14 cellular contexts compared by ENCODE assay signal in genomic region chr2:191759200-191759507, GRCh38.
DNase-seq lines count a peak whose midpoint lies in the region; ATAC-seq, FAIRE-seq and TF ChIP-seq lines count a peak whose summit lies in the region.
"Had no signal": no experiment of that assay in that cellular context is flagged by ENCODE, and none has a peak within 500 bp of the region (broad histone marks: within the 10 kb centered on the region; RNA-seq: fewer than 3 reads in every experiment).

No MANE protein-coding gene starts in this region.

- no peak for TF ChIP-seq RAD21 in A549 (conservative IDR thresholded peaks at IDR 0.05 in 1 of 2, IDR thresholded peaks at IDR 0.05 in 1 of 2)

- H3K36me3 Mint-ChIP-seq in dendritic cell treated with granulocyte-macrophage colony-stimulating factor and Interleukin-4, amounts not matched to agents 40 ng/mL and 50 ng/mL, for 4 days (ENCODE audit: low read depth), result no peaks in the 10 kb centered on the region
- no peaks in the 10 kb centered on the region for H3K36me3 Mint-ChIP-seq in activated CD4-positive, alpha-beta T cell treated with anti-CD3 and anti-CD28 coated beads, Interleukin-2, amount 10 ng/mL, durations not matched to agents 24 days and 14 days (ENCODE audit: low read depth)
- H3K36me3 Mint-ChIP-seq: CD4-positive, alpha-beta memory T cell had no signal

- H3K9me2 ChIP-seq in MM.1S (replicated peaks; ENCODE audit: insufficient read depth, low read length), result no peaks in the 10 kb centered on the region

- FAIRE-seq in A549 (lab: Jason Lieb, UNC) (no peak), small intestine (lab: Jason Lieb, UNC) (no peak)

- no peak overlapping the region for H3K4me3 Mint-ChIP-seq in dendritic cell treated with granulocyte-macrophage colony-stimulating factor and Interleukin-4, amounts not matched to agents 40 ng/mL and 50 ng/mL, for 4 days
- no peak overlapping the region for H3K4me3 Mint-ChIP-seq in activated CD4-positive, alpha-beta T cell treated with anti-CD3 and anti-CD28 coated beads, Interleukin-2, amount 10 ng/mL, durations not matched to agents 24 days and 14 days
- H3K4me3 Mint-ChIP-seq: nephron had no signal

- H3K27me3 ChIP-seq in MM.1S (replicated peaks; ENCODE audit: insufficient read depth, low read length), result no peaks in the 10 kb centered on the region
- H3K27me3 ChIP-seq in small intestine (ENCODE audit: control insufficient read depth in 2 of 2, insufficient read depth in 2 of 2, low read length in 2 of 2), result no peaks in the 10 kb centered on the region
- no peaks in the 10 kb centered on the region for H3K27me3 ChIP-seq in gastroesophageal sphincter
- H3K27me3 ChIP-seq: esophagus muscularis mucosa had no signal

- TF ChIP-seq EP300 in A549 (IDR thresholded peaks at IDR 0.05) (no peak), gastroesophageal sphincter (IDR thresholded peaks at IDR 0.05) (no peak)

- H3K27ac Mint-ChIP-seq in dendritic cell treated with granulocyte-macrophage colony-stimulating factor and Interleukin-4, amounts not matched to agents 40 ng/mL and 50 ng/mL, for 4 days, result peak overlapping the region; percentile 31
- H3K27ac Mint-ChIP-seq in activated CD4-positive, alpha-beta T cell treated with anti-CD3 and anti-CD28 coated beads, Interleukin-2, amount 10 ng/mL, durations not matched to agents 24 days and 14 days, result no peak overlapping the region
- H3K27ac Mint-ChIP-seq: CD4-positive, alpha-beta memory T cell; nephron had no signal

- intact Hi-C loops in dendritic cell treated with granulocyte-macrophage colony-stimulating factor and Interleukin-4, amounts not matched to agents 40 ng/mL and 50 ng/mL, for 4 days (cut with micrococcal nuclease), result no loop called here
- intact Hi-C loops in activated CD4-positive, alpha-beta T cell treated with anti-CD3 and anti-CD28 coated beads, Interleukin-2, amount 10 ng/mL, durations not matched to agents 24 days and 14 days (cut with micrococcal nuclease), result no loop called here
- intact Hi-C loops in left ventricle myocardium superior (cut with micrococcal nuclease), result no loop called here

- peak overlapping the region; percentile 36; the same call in 1 of the 2 replicates for H2AFZ ChIP-seq in MM.1S (ENCODE audit: low read length)

- H3K27ac ChIP-seq in A549 (peak overlapping the region in 1 of 2 experiments; percentile 83; a peak in 3 of 6 replicates), MM.1S (ENCODE audit: low read length) (no peak overlapping the region), small intestine (ENCODE audit: low read depth in 1 of 2, low read length in 1 of 2) (no peak overlapping the region), gastroesophageal sphincter (no peak overlapping the region)
- H3K27ac ChIP-seq: esophagus muscularis mucosa had no signal

- peaks cover 6% of the 10 kb centered on the region for H3K4me1 Mint-ChIP-seq in dendritic cell treated with granulocyte-macrophage colony-stimulating factor and Interleukin-4, amounts not matched to agents 40 ng/mL and 50 ng/mL, for 4 days (ENCODE audit: low read depth)
- H3K4me1 Mint-ChIP-seq in activated CD4-positive, alpha-beta T cell treated with anti-CD3 and anti-CD28 coated beads, Interleukin-2, amount 10 ng/mL, durations not matched to agents 24 days and 14 days, result peaks cover 5% of the 10 kb centered on the region

- TF ChIP-seq CTCF in A549 (IDR thresholded peaks at IDR 0.05) (no peak; the same call in 2 of the 3 replicates), MM.1S (IDR thresholded peaks at IDR 0.05; ENCODE audit: low read length) (no peak), gastroesophageal sphincter (IDR thresholded peaks at IDR 0.05) (no peak)

- TF ChIP-seq POLR2A in A549 (IDR thresholded peaks at IDR 0.05; ENCODE audit: low read length), result no peak
- no peak for TF ChIP-seq POLR2A in gastroesophageal sphincter (IDR thresholded peaks at IDR 0.05)

- no peaks in the 10 kb centered on the region for H3F3A ChIP-seq in MM.1S (ENCODE audit: insufficient read depth, low read length)

- ATAC-seq in A549, result no peak; a peak in 1 of 6 replicates
- peak; percentile 19 for ATAC-seq in GM19452 (IDR thresholded peaks at IDR 0.05; ENCODE audit: unreplicated experiment)
- ATAC-seq in left ventricle myocardium superior, result no peak
- no peak for ATAC-seq in gastroesophageal sphincter

- H3K36me3 ChIP-seq in MM.1S (replicated peaks; ENCODE audit: insufficient read depth, low read length) (no peaks in the 10 kb centered on the region), small intestine (ENCODE audit: control insufficient read depth in 2 of 2, insufficient read depth in 2 of 2, low read length in 2 of 2) (no peaks in the 10 kb centered on the region), gastroesophageal sphincter (no peaks in the 10 kb centered on the region)
- H3K36me3 ChIP-seq: esophagus muscularis mucosa had no signal

- H3K4me3 ChIP-seq in A549 (no peak overlapping the region), MM.1S (ENCODE audit: low read length) (no peak overlapping the region), small intestine (ENCODE audit: low read depth in 1 of 2, low read length in 2 of 2) (no peak overlapping the region), gastroesophageal sphincter (no peak overlapping the region)
- H3K4me3 ChIP-seq: esophagus muscularis mucosa had no signal

- no peak overlapping the region for H3K9ac ChIP-seq in MM.1S (ENCODE audit: low read length)

- POLR2A ChIA-PET in A549 (lab: Yijun Ruan, JAX), result no interaction called here

- no peaks in the 10 kb centered on the region for H3K79me2 ChIP-seq in MM.1S (ENCODE audit: low read length)

- DNase-seq in A549 (ENCODE audit: low read depth in 1 of 2, low spot score in 1 of 2), result no peak
- DNase-seq in MM.1S, result no peak
- no peak for DNase-seq in activated CD4-positive, alpha-beta T cell treated with anti-CD3 and anti-CD28 coated beads, Interleukin-2, amount 10 ng/mL, durations not matched to agents 24 days and 14 days
- DNase-seq in small intestine, result no peak
- DNase-seq in left ventricle myocardium superior, result no peak
- DNase-seq: activated gamma-delta T cell, midbrain, NCI-H774 had no signal

- no peaks in the 10 kb centered on the region for H3K27me3 Mint-ChIP-seq in dendritic cell treated with granulocyte-macrophage colony-stimulating factor and Interleukin-4, amounts not matched to agents 40 ng/mL and 50 ng/mL, for 4 days
- H3K27me3 Mint-ChIP-seq in activated CD4-positive, alpha-beta T cell treated with anti-CD3 and anti-CD28 coated beads, Interleukin-2, amount 10 ng/mL, durations not matched to agents 24 days and 14 days, result peaks cover 17% of the 10 kb centered on the region

- H3K4me1 ChIP-seq in A549, result peaks cover 5% of the 10 kb centered on the region; the same call in 1 of the 3 replicates
- no peaks in the 10 kb centered on the region for H3K4me1 ChIP-seq in MM.1S (ENCODE audit: low read length)
- no peaks in the 10 kb centered on the region for H3K4me1 ChIP-seq in small intestine (ENCODE audit: control insufficient read depth in 2 of 2, insufficient read depth in 1 of 2, low read depth in 1 of 2, low read length in 1 of 2)
- H3K4me1 ChIP-seq in gastroesophageal sphincter, result peaks cover 0 to 10% (median 0%) of the 10 kb centered on the region in 3 donors

- peak overlapping the region; percentile 84 for H3K4me2 ChIP-seq in A549
- peak overlapping the region; percentile 57 for H3K4me2 ChIP-seq in MM.1S (ENCODE audit: low read depth, low read length)

- H3K9me3 Mint-ChIP-seq in dendritic cell treated with granulocyte-macrophage colony-stimulating factor and Interleukin-4, amounts not matched to agents 40 ng/mL and 50 ng/mL, for 4 days, result no peaks in the 10 kb centered on the region
- no peaks in the 10 kb centered on the region for H3K9me3 Mint-ChIP-seq in activated CD4-positive, alpha-beta T cell treated with anti-CD3 and anti-CD28 coated beads, Interleukin-2, amount 10 ng/mL, durations not matched to agents 24 days and 14 days
- H3K9me3 Mint-ChIP-seq: CD4-positive, alpha-beta memory T cell had no signal

- H3K9me3 ChIP-seq in A549 (no peaks in the 10 kb centered on the region), MM.1S (replicated peaks; ENCODE audit: insufficient read depth, low read length) (no peaks in the 10 kb centered on the region), small intestine (ENCODE audit: control insufficient read depth, low read depth) (no peaks in the 10 kb centered on the region), gastroesophageal sphincter (no peaks in the 10 kb centered on the region)
- H3K9me3 ChIP-seq: esophagus muscularis mucosa had no signal

- no peaks in the 10 kb centered on the region for H4K20me1 ChIP-seq in MM.1S (ENCODE audit: insufficient read depth, low read length)

- CTCF ChIA-PET in A549 (lab: Yijun Ruan, JAX), result interaction anchor here (0.6 to 1.8 kb wide), 9 partner anchors 10 to 459 kb away, joined by 3 to 9 read pairs (median 3); no protein-coding TSS in a partner anchor

TF ChIP-seq in A549, 52 proteins besides CTCF, POLR2A, EP300 and RAD21:
- TF ChIP-seq BHLHE40 (IDR thresholded peaks at IDR 0.05; ENCODE audit: low read depth, low read length) (no peak), HMGXB4 (CRISPR knock-in tag; IDR thresholded peaks at IDR 0.05; ENCODE audit: borderline replicate concordance) (no peak), RNF2 (IDR thresholded peaks at IDR 0.05; ENCODE audit: borderline replicate concordance, low read depth) (no peak)
